Comparison of ENCODE assay signal across 5 cellular contexts in the genomic region with DNA sequence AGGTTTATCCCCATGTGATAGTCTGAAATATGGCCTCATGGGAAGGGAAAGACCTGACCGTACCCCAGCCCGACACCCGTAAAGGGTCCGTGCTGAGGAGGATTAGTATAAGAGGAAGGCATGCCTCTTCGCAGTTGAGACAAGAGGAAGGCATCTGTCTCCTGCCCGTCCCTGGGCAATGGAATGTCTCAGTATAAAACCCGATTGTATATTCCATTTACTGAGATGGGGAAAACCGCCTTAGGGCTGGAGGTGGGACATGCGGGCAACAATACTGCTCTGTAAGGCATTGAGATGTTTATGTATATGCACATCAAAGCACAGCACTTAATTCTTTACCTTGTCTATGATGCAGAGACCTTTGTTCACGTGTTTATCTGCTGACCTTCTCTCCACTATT. TPM values are rescaled to one million over a fixed set of nuclear protein-coding genes. Genes with fewer than 3 reads are reported as not detected.
"Had no signal": no experiment of that assay in that cellular context is flagged by ENCODE, and none has a peak within 500 bp of the region (broad histone marks: within the 10 kb centered on the region; RNA-seq: fewer than 3 reads in every experiment).

No MANE protein-coding gene starts in this region.

RNA-seq across cellular contexts. Expression of a gene that starts 53.6 kb away (rescaled TPM):
- total RNA-seq: naive thymus-derived CD8-positive, alpha-beta T cell; natural killer cell treated with Interleukin-12 subunit alpha and Interleukin-12 subunit beta and Interleukin-15 and Interleukin-18, amount 100 ng/mL, for 72 hours had no signal
- polyA plus RNA-seq: naive thymus-derived CD8-positive, alpha-beta T cell; neural cell had no signal

RNA-seq across cellular contexts. Expression of a gene that starts 59.3 kb away (rescaled TPM):
- total RNA-seq: naive thymus-derived CD8-positive, alpha-beta T cell; progenitor cell of endocrine pancreas; temporal lobe had no signal
